Comparison of ENCODE assay signal across 10 cellular contexts in genomic region chr1:27429029-27429425, GRCh38. TPM values are rescaled to one million over a fixed set of nuclear protein-coding genes. Genes with fewer than 3 reads are reported as not detected.
DNase-seq lines count a peak whose midpoint lies in the region; TF ChIP-seq lines count a peak whose summit lies in the region.
"Had no signal": no experiment of that assay in that cellular context is flagged by ENCODE, and none has a peak within 500 bp of the region (broad histone marks: within the 10 kb centered on the region; RNA-seq: fewer than 3 reads in every experiment).

No MANE protein-coding gene starts in this region.

- H3K9me3 Mint-ChIP-seq in activated CD4-positive, alpha-beta T cell treated with anti-CD3 and anti-CD28 coated beads, Interleukin-2, amount 10 ng/mL, durations not matched to agents 7 days and 5 days, result no peaks in the 10 kb centered on the region
- no peaks in the 10 kb centered on the region for H3K9me3 Mint-ChIP-seq in chondrocyte (ENCODE audit: low read depth)

- peak overlapping the region; percentile 77 for H3K27ac Mint-ChIP-seq in activated CD4-positive, alpha-beta T cell treated with anti-CD3 and anti-CD28 coated beads, Interleukin-2, amount 10 ng/mL, durations not matched to agents 7 days and 5 days
- peak overlapping the region; percentile 96 for H3K27ac Mint-ChIP-seq in chondrocyte (ENCODE audit: unreplicated experiment)

- peak overlapping the region; percentile 90 for H3K27ac ChIP-seq in mesodermal cell (ENCODE audit: low read depth, low read length, severe bottlenecking)
- H3K27ac ChIP-seq in tibial artery, result peak overlapping the region; percentile 86 to 89

- H3K4me3 ChIP-seq in mesodermal cell (ENCODE audit: extremely low read depth, insufficient read depth, low read length, poor library complexity, severe bottlenecking), result no peak overlapping the region
- H3K4me3 ChIP-seq in tibial artery, result peak overlapping the region; percentile 45 to 51

- CTCF ChIA-PET in activated CD4-positive, alpha-beta T cell treated with anti-CD3 and anti-CD28 coated beads, Interleukin-2, amount 10 ng/mL, durations not matched to agents 7 days and 5 days (lab: Charles Lee), result interaction anchor here (1.2 to 1.8 kb wide), 6 partner anchors 11 to 274 kb away, joined by 3 to 7 read pairs (median 4); partner anchors contain the start of genes MAP3K6 and SLC9A1

- TF ChIP-seq CTCF in chondrocyte (IDR thresholded peaks at IDR 0.05), result no peak
- TF ChIP-seq CTCF in tibial artery (IDR thresholded peaks at IDR 0.05), result no peak

- H3K36me3 Mint-ChIP-seq in activated CD4-positive, alpha-beta T cell treated with anti-CD3 and anti-CD28 coated beads, Interleukin-2, amount 10 ng/mL, durations not matched to agents 7 days and 5 days (ENCODE audit: low read depth), result peaks cover 37% of the 10 kb centered on the region
- H3K36me3 Mint-ChIP-seq in chondrocyte (ENCODE audit: low read depth), result peaks cover 3% of the 10 kb centered on the region

- no peak for DNase-seq in activated CD4-positive, alpha-beta T cell treated with anti-CD3 and anti-CD28 coated beads, Interleukin-2, amount 10 ng/mL, durations not matched to agents 7 days and 5 days
- no peak for DNase-seq in activated CD4-positive, alpha-beta T cell treated with anti-CD3 and anti-CD28 coated beads, Interleukin-2, amount 50 U/mL, for 48 hours
- DNase-seq in chondrocyte (ENCODE audit: low spot score) (no peak), tibial artery (no peak), T1000 (lab: John Stamatoyannopoulos, UW) (no peak), NCI-H2029 (lab: John Stamatoyannopoulos, UW) (no peak), SKM-1 (lab: John Stamatoyannopoulos, UW; ENCODE audit: unreplicated experiment) (no peak)

- H3K9me3 ChIP-seq in mesodermal cell (ENCODE audit: control insufficient read depth, low read length) (no peaks in the 10 kb centered on the region), tibial artery (no peaks in the 10 kb centered on the region)

- intact Hi-C loops in tibial artery (cut with DNase I; ENCODE audit: low total_unique reads), result no loop called here

- POLR2A ChIA-PET in activated CD4-positive, alpha-beta T cell treated with anti-CD3 and anti-CD28 coated beads, Interleukin-2, amount 10 ng/mL, durations not matched to agents 7 days and 5 days (lab: Charles Lee), result no interaction called here

- H3K4me1 Mint-ChIP-seq in activated CD4-positive, alpha-beta T cell treated with anti-CD3 and anti-CD28 coated beads, Interleukin-2, amount 10 ng/mL, durations not matched to agents 7 days and 5 days, result peaks cover 69% of the 10 kb centered on the region
- H3K4me1 Mint-ChIP-seq in chondrocyte (ENCODE audit: low read depth), result peaks cover 78% of the 10 kb centered on the region

- H3K36me3 ChIP-seq in mesodermal cell (ENCODE audit: control insufficient read depth, insufficient read depth, low read length), result peaks cover 52% of the 10 kb centered on the region
- peaks cover 0 to 16% (median 7%) of the 10 kb centered on the region in 3 donors for H3K36me3 ChIP-seq in tibial artery

- WGBS in mesodermal cell (ENCODE audit: insufficient coverage in 2 of 2), 2 experiments, result 66 to 88% methylated on average over 1 to 2 of the region's 2 CpGs

- H3K4me1 ChIP-seq in mesodermal cell (ENCODE audit: control insufficient read depth, insufficient read depth, low read length, poor library complexity, severe bottlenecking), result peaks cover 40% of the 10 kb centered on the region
- H3K4me1 ChIP-seq in tibial artery, result peaks cover 0 to 97% (median 74%) of the 10 kb centered on the region in 4 donors

- peak overlapping the region; percentile 74 for H3K4me3 Mint-ChIP-seq in activated CD4-positive, alpha-beta T cell treated with anti-CD3 and anti-CD28 coated beads, Interleukin-2, amount 10 ng/mL, durations not matched to agents 7 days and 5 days
- peak overlapping the region; percentile 39 for H3K4me3 Mint-ChIP-seq in chondrocyte (ENCODE audit: unreplicated experiment)

- H3K27me3 ChIP-seq in tibial artery, result no peaks in the 10 kb centered on the region

- H3K27me3 Mint-ChIP-seq in activated CD4-positive, alpha-beta T cell treated with anti-CD3 and anti-CD28 coated beads, Interleukin-2, amount 10 ng/mL, durations not matched to agents 7 days and 5 days, result no peaks in the 10 kb centered on the region
- no peaks in the 10 kb centered on the region for H3K27me3 Mint-ChIP-seq in chondrocyte (ENCODE audit: low read depth)

RNA-seq across cellular contexts. Expression of gene GPR3, which starts 36.6 kb away (rescaled TPM):
- under 1 TPM in 1 of 2 experiments, not detected in 1; 0.21 TPM for total RNA-seq in activated CD4-positive, alpha-beta T cell treated with anti-CD3 and anti-CD28 coated beads, Interleukin-2, amount 10 ng/mL, durations not matched to agents 7 days and 5 days
- total RNA-seq in chondrocyte, result 0.26 to 0.56 TPM (median 0.32 TPM) in 3 replicates
- 6.0 TPM for polyA plus RNA-seq in mesodermal cell (2013, experiment 1 of 2)
- 6.1 TPM for polyA plus RNA-seq in mesodermal cell (2013, experiment 2 of 2)

RNA-seq across cellular contexts. Expression of gene CD164L2, which starts 45.9 kb away (rescaled TPM):
- not detected for total RNA-seq in activated CD4-positive, alpha-beta T cell treated with anti-CD3 and anti-CD28 coated beads, Interleukin-2, amount 10 ng/mL, durations not matched to agents 7 days and 5 days
- total RNA-seq in chondrocyte, result not detected in 3 replicates
- polyA plus RNA-seq in mesodermal cell (2013, experiment 1 of 2), result 3.1 TPM
- polyA plus RNA-seq in mesodermal cell (2013, experiment 2 of 2), result 1.2 TPM
- total RNA-seq: liver had no signal
- polyA plus RNA-seq: AG04450, liver had no signal

RNA-seq across cellular contexts. Expression of gene FCN3, which starts 54.4 kb away (rescaled TPM):
- not detected for total RNA-seq in activated CD4-positive, alpha-beta T cell treated with anti-CD3 and anti-CD28 coated beads, Interleukin-2, amount 10 ng/mL, durations not matched to agents 7 days and 5 days
- total RNA-seq in chondrocyte, result not detected in 3 replicates
- polyA plus RNA-seq in mesodermal cell (2013, experiment 1 of 2), result 131 TPM
- polyA plus RNA-seq in mesodermal cell (2013, experiment 2 of 2), result 74.3 TPM
- polyA plus RNA-seq: AG04450 had no signal
